Comparison of ENCODE assay signal across 23 cellular contexts in the genomic region with DNA sequence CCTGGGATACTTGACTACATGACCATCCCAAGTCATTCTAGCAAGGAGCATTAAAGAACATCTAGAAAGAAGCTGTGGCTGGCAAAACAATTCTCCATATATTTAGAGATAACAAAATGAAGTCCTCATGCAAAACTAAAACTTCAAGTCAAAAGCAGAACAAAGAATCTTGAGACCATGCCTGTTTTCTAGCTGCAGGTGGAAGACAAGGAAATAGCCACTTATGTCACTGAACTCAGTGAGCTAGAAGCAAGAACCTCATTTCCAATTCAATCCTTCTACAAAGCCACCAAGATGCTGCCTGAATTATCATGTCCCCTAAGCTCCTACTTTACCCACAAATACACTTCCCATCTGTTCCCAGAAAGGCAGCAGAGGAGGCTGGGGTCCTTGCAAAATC. TPM values are rescaled to one million over a fixed set of nuclear protein-coding genes. Genes with fewer than 3 reads are reported as not detected.
DNase-seq lines count a peak whose midpoint lies in the region; ATAC-seq, FAIRE-seq and TF ChIP-seq lines count a peak whose summit lies in the region.
"Had no signal": no experiment of that assay in that cellular context is flagged by ENCODE, and none has a peak within 500 bp of the region (broad histone marks: within the 10 kb centered on the region; RNA-seq: fewer than 3 reads in every experiment).

No MANE protein-coding gene starts in this region.

- no peak overlapping the region for H3K4me3 Mint-ChIP-seq in naive B cell
- H3K4me3 Mint-ChIP-seq in activated CD4-positive, alpha-beta T cell treated with anti-CD3 and anti-CD28 coated beads, Interleukin-2, amount 10 ng/mL, durations not matched to agents 24 days and 14 days, result no peak overlapping the region
- no peak overlapping the region for H3K4me3 Mint-ChIP-seq in CD8-positive, alpha-beta T cell
- H3K4me3 Mint-ChIP-seq: activated naive CD4-positive, alpha-beta T cell treated with anti-CD3 and anti-CD28 coated beads, Interleukin-2, amount 50 U/mL, for 24 hours; natural killer cell treated with Interleukin-12 subunit alpha and Interleukin-12 subunit beta and Interleukin-15 and Interleukin-18, amount 100 ng/mL, for 72 hours; T-helper 2 cell treated with Interferon-gamma antibody and Interleukin-4, amounts not matched to agents 5 μg/mL and 100 μg/mL, for 36 hours had no signal

- POLR2A ChIA-PET in CD8-positive, alpha-beta T cell (lab: Charles Lee), result no interaction called here

- H3K9me3 Mint-ChIP-seq in naive B cell, result no peaks in the 10 kb centered on the region
- H3K9me3 Mint-ChIP-seq in activated CD4-positive, alpha-beta T cell treated with anti-CD3 and anti-CD28 coated beads, Interleukin-2, amount 10 ng/mL, durations not matched to agents 24 days and 14 days, result no peaks in the 10 kb centered on the region
- H3K9me3 Mint-ChIP-seq in CD8-positive, alpha-beta T cell, result no peaks in the 10 kb centered on the region
- H3K9me3 Mint-ChIP-seq: activated naive CD4-positive, alpha-beta T cell treated with anti-CD3 and anti-CD28 coated beads, Interleukin-2, amount 50 U/mL, for 24 hours; natural killer cell treated with Interleukin-12 subunit alpha and Interleukin-12 subunit beta and Interleukin-15 and Interleukin-18, amount 100 ng/mL, for 72 hours had no signal

- no peak overlapping the region for H3K4me3 ChIP-seq in CD8-positive, alpha-beta T cell (ENCODE audit: low read depth, low read length)
- H3K4me3 ChIP-seq: esophagus muscularis mucosa, GM23248, skin epidermis had no signal

- peaks cover 0 to 3% of the 10 kb centered on the region in 2 donors for H3K36me3 Mint-ChIP-seq in naive B cell
- peaks cover 5% of the 10 kb centered on the region for H3K36me3 Mint-ChIP-seq in activated CD4-positive, alpha-beta T cell treated with anti-CD3 and anti-CD28 coated beads, Interleukin-2, amount 10 ng/mL, durations not matched to agents 24 days and 14 days (ENCODE audit: low read depth)
- H3K36me3 Mint-ChIP-seq in CD8-positive, alpha-beta T cell, result no peaks in the 10 kb centered on the region

- no peaks in the 10 kb centered on the region for H3K9me3 ChIP-seq in CD8-positive, alpha-beta T cell (ENCODE audit: low read length)
- H3K9me3 ChIP-seq: esophagus muscularis mucosa had no signal

- ATAC-seq in GM19395 (IDR thresholded peaks at IDR 0.05; ENCODE audit: unreplicated experiment) (peak; percentile 38), HG02884 (IDR thresholded peaks at IDR 0.05; ENCODE audit: unreplicated experiment) (peak; percentile 24), naive B cell (ENCODE audit: low read depth in 2 of 2) (peak; percentile 48 to 64)
- ATAC-seq in CD8-positive, alpha-beta T cell, result no peak
- ATAC-seq: left lobe of liver; natural killer cell treated with Interleukin-12 subunit alpha and Interleukin-12 subunit beta and Interleukin-15 and Interleukin-18, amount 100 ng/mL, for 72 hours had no signal

- no peak for TF ChIP-seq CTCF in CD8-positive, alpha-beta T cell (IDR thresholded peaks at IDR 0.05)

- H3K4me1 Mint-ChIP-seq in naive B cell, result peaks cover 10 to 23% (median 15%) of the 10 kb centered on the region in 3 donors
- peaks cover 12% of the 10 kb centered on the region for H3K4me1 Mint-ChIP-seq in activated CD4-positive, alpha-beta T cell treated with anti-CD3 and anti-CD28 coated beads, Interleukin-2, amount 10 ng/mL, durations not matched to agents 24 days and 14 days
- H3K4me1 Mint-ChIP-seq in CD8-positive, alpha-beta T cell (ENCODE audit: low read depth), result peaks cover 8% of the 10 kb centered on the region

- H3K36me3 ChIP-seq in CD8-positive, alpha-beta T cell (ENCODE audit: insufficient read depth, low read length), result no peaks in the 10 kb centered on the region
- H3K36me3 ChIP-seq: esophagus muscularis mucosa had no signal

- no peaks in the 10 kb centered on the region for H3K4me1 ChIP-seq in CD8-positive, alpha-beta T cell (ENCODE audit: insufficient read depth, low read length)

- CTCF ChIA-PET in CD8-positive, alpha-beta T cell (lab: Charles Lee), result no interaction called here

- no peak for DNase-seq in GM12891 (ENCODE audit: insufficient read length, low spot score)
- no peak for DNase-seq in naive B cell
- no peak for DNase-seq in activated CD4-positive, alpha-beta T cell treated with anti-CD3 and anti-CD28 coated beads, Interleukin-2, amount 10 ng/mL, durations not matched to agents 24 days and 14 days
- DNase-seq in stimulated activated CD4-positive, alpha-beta T cell treated with anti-CD3 and anti-CD28 coated beads, Interleukin-2, amount 100 ng/mL, for 24 hours, result no peak
- DNase-seq in CD8-positive, alpha-beta T cell, result no peak
- no peak for DNase-seq in SK-N-DZ (ENCODE audit: low spot score)
- DNase-seq: COR-L47, cortex of kidney, DMS79 treated with DMSO at 0.1 percent for 48 hours, foreskin melanocyte, GM23248, NCI-H1092, NCI-H187 treated with DMSO at 0.1 percent for 48 hours, NCI-H2227 treated with DMSO at 0.1 percent for 48 hours, NCI-H82 had no signal

- H3K27ac ChIP-seq in CD8-positive, alpha-beta T cell (ENCODE audit: low read depth, low read length), result no peak overlapping the region
- H3K27ac ChIP-seq: esophagus muscularis mucosa, GM23248, skin epidermis had no signal

- FAIRE-seq in GM12891 (lab: Jason Lieb, UNC), result peak; percentile 75

- no peaks in the 10 kb centered on the region for H3K27me3 Mint-ChIP-seq in naive B cell
- H3K27me3 Mint-ChIP-seq in activated CD4-positive, alpha-beta T cell treated with anti-CD3 and anti-CD28 coated beads, Interleukin-2, amount 10 ng/mL, durations not matched to agents 24 days and 14 days, result peaks cover 2% of the 10 kb centered on the region
- no peaks in the 10 kb centered on the region for H3K27me3 Mint-ChIP-seq in CD8-positive, alpha-beta T cell (ENCODE audit: low read depth)
- H3K27me3 Mint-ChIP-seq: activated naive CD4-positive, alpha-beta T cell treated with anti-CD3 and anti-CD28 coated beads, Interleukin-2, amount 50 U/mL, for 24 hours; natural killer cell treated with Interleukin-12 subunit alpha and Interleukin-12 subunit beta and Interleukin-15 and Interleukin-18, amount 100 ng/mL, for 72 hours had no signal

- no peaks in the 10 kb centered on the region for H3K27me3 ChIP-seq in CD8-positive, alpha-beta T cell (ENCODE audit: insufficient read depth, low read length)
- H3K27me3 ChIP-seq: esophagus muscularis mucosa had no signal

- intact Hi-C loops in activated CD4-positive, alpha-beta T cell treated with anti-CD3 and anti-CD28 coated beads, Interleukin-2, amount 10 ng/mL, durations not matched to agents 24 days and 14 days (cut with micrococcal nuclease), result no loop called here
- intact Hi-C loops in CD8-positive, alpha-beta T cell (cut with DNase I, micrococcal nuclease), result no loop called here

- H3K27ac Mint-ChIP-seq in naive B cell, result peak overlapping the region in 2 of 6 donors; percentile 51 to 80
- no peak overlapping the region for H3K27ac Mint-ChIP-seq in activated CD4-positive, alpha-beta T cell treated with anti-CD3 and anti-CD28 coated beads, Interleukin-2, amount 10 ng/mL, durations not matched to agents 24 days and 14 days
- H3K27ac Mint-ChIP-seq in CD8-positive, alpha-beta T cell, result no peak overlapping the region
- H3K27ac Mint-ChIP-seq: activated naive CD4-positive, alpha-beta T cell treated with anti-CD3 and anti-CD28 coated beads, Interleukin-2, amount 50 U/mL, for 24 hours; natural killer cell treated with Interleukin-12 subunit alpha and Interleukin-12 subunit beta and Interleukin-15 and Interleukin-18, amount 100 ng/mL, for 72 hours; T-helper 2 cell treated with Interferon-gamma antibody and Interleukin-4, amounts not matched to agents 5 μg/mL and 100 μg/mL, for 36 hours had no signal

- no peak for TF ChIP-seq POLR2A in GM12891 (IDR thresholded peaks at IDR 0.05; ENCODE audit: low read depth, low read length)

TF ChIP-seq in GM12891, 5 proteins besides CTCF, POLR2A, EP300 and RAD21:
- TF ChIP-seq PAX5 (IDR thresholded peaks at IDR 0.05; ENCODE audit: insufficient read depth, low read length, severe bottlenecking), result no peak

RNA-seq across cellular contexts. Expression of gene USP46, which starts 13.8 kb away (rescaled TPM):
- 5.3 TPM for polyA plus RNA-seq in GM12891 (2012; ENCODE audit: low read depth, missing spikeins)
- 1 to 10 TPM; 1.2 to 5.2 (median 1.8) TPM for polyA plus RNA-seq in naive B cell (ENCODE audit: low read depth in 6 of 6)
- 8.4 and 10.2 TPM in 2 replicates for total RNA-seq in activated CD4-positive, alpha-beta T cell treated with anti-CD3 and anti-CD28 coated beads, Interleukin-2, amount 10 ng/mL, durations not matched to agents 24 days and 14 days
- total RNA-seq in CD8-positive, alpha-beta T cell, result 1 to 10 TPM; 3.1 to 4.5 TPM
- polyA plus RNA-seq in SK-N-DZ (2014; cell fraction: cytosol; rRNA removed), result 8.0 and 12.3 TPM in 2 replicates
- 7.1 and 8.3 TPM in 2 replicates for polyA plus RNA-seq in SK-N-DZ (2014; cell fraction: nucleus; rRNA removed)
